1 cellular context compared by ENCODE assay signal in genomic region chr5:61132559-61132958, GRCh38.
TF ChIP-seq lines count a peak whose summit lies in the region.

No MANE protein-coding gene starts in this region.

TF ChIP-seq in IMR-90, 13 proteins besides CTCF, POLR2A, EP300 and RAD21:
- no peak for TF ChIP-seq MAZ (IDR thresholded peaks at IDR 0.05; ENCODE audit: borderline replicate concordance, low read depth, low read length)
- TF ChIP-seq RCOR1 (IDR thresholded peaks at IDR 0.05; ENCODE audit: insufficient replicate concordance, low read length) = no peak
- TF ChIP-seq CHD1 (IDR thresholded peaks at IDR 0.05; ENCODE audit: low read depth, low read length) = no peak
